9 cellular contexts compared by ENCODE assay signal in genomic region chr9:96619109-96619435, GRCh38. TPM values are rescaled to one million over a fixed set of nuclear protein-coding genes. Genes with fewer than 3 reads are reported as not detected.
DNase-seq lines count a peak whose midpoint lies in the region; ATAC-seq, FAIRE-seq and TF ChIP-seq lines count a peak whose summit lies in the region.
"Had no signal": no experiment of that assay in that cellular context is flagged by ENCODE, and none has a peak within 500 bp of the region (broad histone marks: within the 10 kb centered on the region; RNA-seq: fewer than 3 reads in every experiment).

No MANE protein-coding gene starts in this region.

- no peak for FAIRE-seq in K562 (lab: Jason Lieb, UNC)
- FAIRE-seq in keratinocyte (lab: Jason Lieb, UNC) = no peak
- FAIRE-seq: colon had no signal

- in situ Hi-C loops in K562 (cut with MboI) = no loop called here

- peaks cover 0 to 18% of the 10 kb centered on the region in 2 experiments; a peak in 3 of 5 replicates for H3K4me1 ChIP-seq in K562 (replicated peaks in 1 of 2; ENCODE audit: control insufficient read depth in 2 of 2, insufficient read depth in 2 of 2, low read length in 2 of 2)
- peaks cover 16% of the 10 kb centered on the region for H3K4me1 ChIP-seq in keratinocyte (ENCODE audit: control insufficient read depth, extremely low read depth, insufficient read depth, low read length)
- peaks cover 1 to 23% (median 20%) of the 10 kb centered on the region in 5 donors for H3K4me1 ChIP-seq in subcutaneous abdominal adipose tissue (ENCODE audit: control insufficient read depth in 5 of 5, insufficient read depth in 5 of 5, low read length in 5 of 5)

- POLR2A ChIA-PET in K562 (lab: Yijun Ruan, JAX) = interaction anchor here (0.7 to 2.9 kb wide), 5 partner anchors 11 to 36 kb away, joined by 3 to 15 read pairs (median 3); partner anchors contain the start of gene PRXL2C

- WGBS in K562 (ENCODE audit: insufficient coverage, low coverage, missing lambda C conversion rate) = 2% methylated on average over 18 of the region's 50 CpGs

- H3K4me3 ChIP-seq in K562 = peak overlapping the region; percentile 51
- H3K4me3 ChIP-seq in keratinocyte (ENCODE audit: control insufficient read depth in 2 of 3, extremely low read depth in 1 of 3, insufficient read depth in 2 of 3, low read depth in 1 of 3, low read length in 3 of 3) = peak overlapping the region; percentile 64 to 90 (median 70)
- peak overlapping the region in 4 of 5 donors; percentile 58 to 69 (median 62) for H3K4me3 ChIP-seq in subcutaneous abdominal adipose tissue (ENCODE audit: low read depth in 1 of 5, low read length in 5 of 5)

- H3K4me2 ChIP-seq in K562 (ENCODE audit: insufficient read depth, low read length) (peak overlapping the region; percentile 54; the same call in 1 of the 2 replicates), keratinocyte (ENCODE audit: control insufficient read depth, extremely low read depth, insufficient read depth, low read depth, low read length) (peak overlapping the region; percentile 94)

- intact Hi-C loops in K562 (cut with micrococcal nuclease) = no loop called here

- ATAC-seq in HG02642 (IDR thresholded peaks at IDR 0.05; ENCODE audit: poor library complexity, unreplicated experiment) (peak; percentile 6), K562 (no peak)

- BruUV-seq in K562 (replicated peaks; lab: Mats Ljungman, UMichigan) = no TSS peak

- TF ChIP-seq EP300 in K562 (IDR thresholded peaks at IDR 0.05; ENCODE audit: low read length) = no peak

- no peak for TF ChIP-seq RAD21 in K562 (CRISPR knock-in tag; conservative IDR thresholded peaks at IDR 0.05 in 1 of 2, IDR thresholded peaks at IDR 0.05 in 1 of 2)

- TF ChIP-seq POLR2A in K562 (conservative IDR thresholded peaks at IDR 0.05) = no peak

- DNase-seq in K562 (ENCODE audit: extremely low read depth in 1 of 4, low spot score in 3 of 4) = no peak
- no peak for DNase-seq in keratinocyte (ENCODE audit: low read depth, low spot score)
- DNase-seq in germinal center (ENCODE audit: low spot score) = no peak
- no peak for DNase-seq in activated CD4-positive, alpha-beta T cell treated with anti-CD3 and anti-CD28 coated beads, Interleukin-2, amount 50 U/mL, for 1 hour
- DNase-seq in GM03348 (ENCODE audit: low spot score) = no peak
- no peak for DNase-seq in DMS53 (lab: John Stamatoyannopoulos, UW)

- CTCF ChIA-PET in K562 (lab: Yijun Ruan, JAX; ENCODE audit: low intra/inter-chr PET ratio) = no interaction called here

- peak overlapping the region; percentile 28 to 92; a peak in 3 of 4 replicates for H3K9ac ChIP-seq in K562 (ENCODE audit: insufficient read depth in 1 of 2, low read depth in 2 of 2, low read length in 2 of 2)
- peak overlapping the region; percentile 74 for H3K9ac ChIP-seq in keratinocyte (ENCODE audit: control insufficient read depth, extremely low read depth, insufficient read depth, low read length)
- H3K9ac ChIP-seq in subcutaneous abdominal adipose tissue (ENCODE audit: low read length in 5 of 5) = peak overlapping the region in 2 of 5 donors; percentile 66 to 80

- H3K79me2 ChIP-seq in K562 (ENCODE audit: control insufficient read depth, insufficient read depth, low read length) = no peaks in the 10 kb centered on the region; the same call in 2 of the 3 replicates
- H3K79me2 ChIP-seq in keratinocyte (ENCODE audit: control insufficient read depth, insufficient read depth, low read length) = peaks cover 17% of the 10 kb centered on the region

- H3K9me3 ChIP-seq in K562 (replicated peaks; ENCODE audit: control insufficient read depth, insufficient read depth, low read depth, low read length) (no peaks in the 10 kb centered on the region), keratinocyte (ENCODE audit: control insufficient read depth, low read depth, low read length) (no peaks in the 10 kb centered on the region), subcutaneous abdominal adipose tissue (ENCODE audit: control insufficient read depth in 5 of 5, low read length in 5 of 5) (no peaks in the 10 kb centered on the region)

- 0 out of 2 replicates have a peak overlapping the region, but pooled peaks have one; percentile 60 for H2AFZ ChIP-seq in K562 (ENCODE audit: low read depth, low read length)
- peak overlapping the region; percentile 26 for H2AFZ ChIP-seq in keratinocyte (ENCODE audit: control insufficient read depth, low read length)

- TF ChIP-seq CTCF in K562 (IDR thresholded peaks at IDR 0.05 in 2 of 3, conservative IDR thresholded peaks at IDR 0.05 in 1 of 3; ENCODE audit: insufficient read depth in 2 of 3, low read depth in 1 of 3, low read length in 3 of 3) = no peak
- no peak for TF ChIP-seq CTCF in keratinocyte (optimal IDR thresholded peaks at IDR 0.05 in 1 of 3, IDR thresholded peaks at IDR 0.05 in 1 of 3, conservative IDR thresholded peaks at IDR 0.05 in 1 of 3; ENCODE audit: extremely low read depth in 1 of 3, insufficient read depth in 2 of 3, low read length in 3 of 3)

- dilution Hi-C loops in keratinocyte (cut with MboI; ENCODE audit: extremely low pct_ligation_motif_present, low sequenced_read_pairs) = no loop called here

- H3K9me1 ChIP-seq in K562 (ENCODE audit: control insufficient read depth, insufficient read depth, low read length) (no peaks in the 10 kb centered on the region), keratinocyte (ENCODE audit: control insufficient read depth, extremely low read depth, insufficient read depth, low read length) (no peaks in the 10 kb centered on the region)

- H3K27me3 ChIP-seq in K562 (ENCODE audit: control insufficient read depth in 2 of 2, insufficient read depth in 2 of 2, low read length in 2 of 2) = peaks cover 0 to 3% of the 10 kb centered on the region in 2 experiments; a peak in 1 of 5 replicates
- no peaks in the 10 kb centered on the region for H3K27me3 ChIP-seq in keratinocyte (ENCODE audit: control insufficient read depth, extremely low read depth, insufficient read depth, low read length)
- no peaks in the 10 kb centered on the region for H3K27me3 ChIP-seq in subcutaneous abdominal adipose tissue (ENCODE audit: control insufficient read depth in 5 of 5, insufficient read depth in 4 of 5, low read length in 5 of 5)

- H4K20me1 ChIP-seq in K562 (replicated peaks; ENCODE audit: control insufficient read depth, insufficient read depth, low read length) = peaks cover 5% of the 10 kb centered on the region; the same call in 1 of the 2 replicates
- H4K20me1 ChIP-seq in keratinocyte (ENCODE audit: control insufficient read depth, extremely low read depth, insufficient read depth, low read length) = no peaks in the 10 kb centered on the region

- no peak overlapping the region for H3K27ac ChIP-seq in K562 (ENCODE audit: extremely low read depth, low read depth, low read length)
- peak overlapping the region; percentile 31 for H3K27ac ChIP-seq in keratinocyte (ENCODE audit: control insufficient read depth, insufficient read depth, low read length)
- peak overlapping the region; percentile 84 for H3K27ac ChIP-seq in subcutaneous abdominal adipose tissue (ENCODE audit: low read depth, low read length)

- H3K36me3 ChIP-seq in K562 (ENCODE audit: control insufficient read depth, insufficient read depth, low read length) = no peaks in the 10 kb centered on the region
- no peaks in the 10 kb centered on the region for H3K36me3 ChIP-seq in keratinocyte (ENCODE audit: control insufficient read depth in 2 of 2, extremely low read depth in 1 of 2, insufficient read depth in 2 of 2, low read length in 2 of 2)
- no peaks in the 10 kb centered on the region for H3K36me3 ChIP-seq in subcutaneous abdominal adipose tissue (ENCODE audit: control insufficient read depth in 5 of 5, insufficient read depth in 5 of 5, low read length in 5 of 5)

RNA-seq across cellular contexts. Expression of gene CDC14B, which starts 0.6 kb away (rescaled TPM):
- 7.4 and 20.5 TPM in 2 replicates for total RNA-seq in K562 (2011; cell fraction: chromatin; rRNA removed; ENCODE audit: low replicate concordance)
- total RNA-seq in K562 (2011; cell fraction: nucleolus; rRNA removed) = 3.8 and 4.8 TPM in 2 replicates
- total RNA-seq in K562 (2011; cell fraction: nucleoplasm; rRNA removed) = 7.4 and 9.8 TPM in 2 replicates
- total RNA-seq in K562 (2014; rRNA removed) (2.2 and 2.4 TPM in 2 replicates), K562 (2014; rRNA removed; fragmentation: Illumina TruSeq; extraction: Trizol) (6.0 and 6.4 TPM in 2 replicates), K562 (2015; rRNA removed; fragmentation: Illumina TruSeq; extraction: Trizol) (3.3 and 3.4 TPM in 2 replicates), K562 (2021) (5.8 and 6.4 TPM in 2 replicates)
- polyA plus RNA-seq in K562 (2011; rRNA removed) (4.3 and 4.5 TPM in 2 replicates), K562 (2014; fragmentation: Illumina TruSeq; extraction: Trizol) (4.7 and 5.6 TPM in 2 replicates), K562 (2014; fragmentation: Nextera tagmentation; extraction: Ambion mirVana) (1 to 10 TPM; 1.4 to 1.5 TPM), K562 (2014; rRNA removed) (3.8 and 5.2 TPM in 2 replicates), keratinocyte (4.5 to 9.3 TPM (median 7.5 TPM) in 3 replicates)
- 1.8 and 2.9 TPM in 2 replicates for polyA plus RNA-seq in K562 (2011; cell fraction: cytosol; rRNA removed)
- polyA plus RNA-seq in K562 (2011; cell fraction: nucleus; rRNA removed) = 6.7 and 6.8 TPM in 2 replicates
- polyA plus RNA-seq in K562 (2012) = 4.0 and 6.7 TPM in 2 replicates
- 11.5 and 12.4 TPM in 2 replicates for polyA minus RNA-seq in K562 (2011; rRNA and poly(A)+ RNA removed)
- polyA minus RNA-seq in K562 (2011; cell fraction: cytosol; rRNA and poly(A)+ RNA removed) = 3.5 and 4.5 TPM in 2 replicates
- polyA minus RNA-seq in K562 (2011; cell fraction: nucleus; rRNA and poly(A)+ RNA removed) = 4.2 and 4.4 TPM in 2 replicates
- polyA plus RNA-seq in keratinocyte (2011; ENCODE audit: low read depth) = 2.7 TPM
- polyA plus RNA-seq in keratinocyte (2011; cell fraction: cytosol; rRNA removed) = 5.5 and 8.7 TPM in 2 replicates
- polyA plus RNA-seq in keratinocyte (2011; cell fraction: nucleus; rRNA removed) = 10.3 and 11.9 TPM in 2 replicates
- polyA plus RNA-seq in keratinocyte (2012; ENCODE audit: low replicate concordance) = 3.5 and 7.3 TPM in 2 replicates
- polyA minus RNA-seq in keratinocyte = 7.5 to 21.1 TPM (median 8.2 TPM) in 3 replicates
- polyA minus RNA-seq in keratinocyte (2011; cell fraction: cytosol; rRNA and poly(A)+ RNA removed) = 8.2 TPM
- 7.9 and 13.1 TPM in 2 replicates for polyA minus RNA-seq in keratinocyte (2011; cell fraction: nucleus; rRNA and poly(A)+ RNA removed)

RNA-seq across cellular contexts. Expression of gene PRXL2C, which starts 36.0 kb away (rescaled TPM):
- 3.6 and 4.6 TPM in 2 replicates for total RNA-seq in K562 (2011; cell fraction: chromatin; rRNA removed; ENCODE audit: low replicate concordance)
- 3.3 and 4.3 TPM in 2 replicates for total RNA-seq in K562 (2011; cell fraction: nucleolus; rRNA removed)
- total RNA-seq in K562 (2011; cell fraction: nucleoplasm; rRNA removed) = 4.8 and 7.6 TPM in 2 replicates
- total RNA-seq in K562 (2014; rRNA removed) (10.6 and 12.0 TPM in 2 replicates), K562 (2014; rRNA removed; fragmentation: Illumina TruSeq; extraction: Trizol) (14.6 and 14.7 TPM in 2 replicates), K562 (2015; rRNA removed; fragmentation: Illumina TruSeq; extraction: Trizol) (14.1 and 15.3 TPM in 2 replicates), K562 (2021) (13.4 and 15.2 TPM in 2 replicates)
- polyA plus RNA-seq in K562 (2011; rRNA removed) (9.9 and 13.6 TPM in 2 replicates), K562 (2014; fragmentation: Illumina TruSeq; extraction: Trizol) (9.0 and 9.3 TPM in 2 replicates), K562 (2014; fragmentation: Nextera tagmentation; extraction: Ambion mirVana) (1 to 10 TPM; 3.6 to 3.7 TPM), K562 (2014; rRNA removed) (8.1 and 8.9 TPM in 2 replicates), keratinocyte (4.2 to 10.1 TPM (median 8.6 TPM) in 3 replicates)
- 4.1 and 5.5 TPM in 2 replicates for polyA plus RNA-seq in K562 (2011; cell fraction: cytosol; rRNA removed)
- polyA plus RNA-seq in K562 (2011; cell fraction: nucleus; rRNA removed) = 2.7 and 3.9 TPM in 2 replicates
- polyA plus RNA-seq in K562 (2012) = 5.9 and 8.8 TPM in 2 replicates
- 6.2 and 7.3 TPM in 2 replicates for polyA minus RNA-seq in K562 (2011; rRNA and poly(A)+ RNA removed)
- polyA minus RNA-seq in K562 (2011; cell fraction: cytosol; rRNA and poly(A)+ RNA removed) = 5.8 and 5.9 TPM in 2 replicates
- polyA minus RNA-seq in K562 (2011; cell fraction: nucleus; rRNA and poly(A)+ RNA removed) = 3.3 and 3.5 TPM in 2 replicates
- 3.9 TPM for polyA plus RNA-seq in keratinocyte (2011; ENCODE audit: low read depth)
- 4.6 and 7.7 TPM in 2 replicates for polyA plus RNA-seq in keratinocyte (2011; cell fraction: cytosol; rRNA removed)
- polyA plus RNA-seq in keratinocyte (2011; cell fraction: nucleus; rRNA removed) = 2.1 and 2.5 TPM in 2 replicates
- polyA plus RNA-seq in keratinocyte (2012; ENCODE audit: low replicate concordance) = 3.9 and 8.1 TPM in 2 replicates
- polyA minus RNA-seq in keratinocyte = 2.5 to 3.9 TPM (median 3.8 TPM) in 3 replicates
- 7.1 TPM for polyA minus RNA-seq in keratinocyte (2011; cell fraction: cytosol; rRNA and poly(A)+ RNA removed)
- polyA minus RNA-seq in keratinocyte (2011; cell fraction: nucleus; rRNA and poly(A)+ RNA removed) = 1.2 and 4.0 TPM in 2 replicates
